19 cellular contexts compared by ENCODE assay signal in genomic region chr3:152061296-152061695, GRCh38.
"Had no signal": no experiment of that assay in that cellular context is flagged by ENCODE, and none has a peak within 500 bp of the region (broad histone marks: within the 10 kb centered on the region; RNA-seq: fewer than 3 reads in every experiment).

No MANE protein-coding gene starts in this region.

- DNase-seq: activated CD4-positive, alpha-beta T cell treated with anti-CD3 and anti-CD28 coated beads, Interleukin-2, amount 10 ng/mL, durations not matched to agents 24 days and 14 days; activated CD8-positive, alpha-beta T cell treated with anti-CD3 and anti-CD28 coated beads for 36 hours; activated naive CD4-positive, alpha-beta T cell treated with anti-CD3 and anti-CD28 coated beads for 36 hours; activated T-cell treated with anti-CD3 and anti-CD28 coated beads, Interleukin-2, amount 50 U/mL, for 4 hours; body of pancreas; effector memory CD8-positive, alpha-beta T cell; hippocampal formation; left cardiac atrium; nucleus accumbens; stimulated activated CD4-positive, alpha-beta T cell treated with anti-CD3 and anti-CD28 coated beads, Interleukin-2, amount 100 ng/mL, for 24 hours; T1000; transverse colon had no signal

- FAIRE-seq: islet of Langerhans had no signal

- H3K4me3 ChIP-seq: body of pancreas, right atrium auricular region, suprapubic skin, transverse colon had no signal

- H3K27me3 ChIP-seq: body of pancreas, right atrium auricular region, suprapubic skin, transverse colon had no signal

- H3K36me3 ChIP-seq: right atrium auricular region, suprapubic skin, transverse colon had no signal

- H3K9me3 ChIP-seq: body of pancreas, right atrium auricular region, suprapubic skin, transverse colon had no signal

- H3K9me3 Mint-ChIP-seq: activated CD8-positive, alpha-beta T cell treated with anti-CD3 and anti-CD28 coated beads for 36 hours; activated naive CD4-positive, alpha-beta T cell treated with anti-CD3 and anti-CD28 coated beads for 36 hours; effector memory CD8-positive, alpha-beta T cell; nephron; stimulated activated naive CD8-positive, alpha-beta T cell treated with anti-CD3 and anti-CD28 coated beads, Interleukin-15, Interleukin-2, amounts not matched to agents 100 ng/mL and 50 ng/mL, for 24 hours had no signal

- H3K27me3 Mint-ChIP-seq: activated CD8-positive, alpha-beta T cell treated with anti-CD3 and anti-CD28 coated beads for 36 hours; progenitor cell of endocrine pancreas; stimulated activated naive CD8-positive, alpha-beta T cell treated with anti-CD3 and anti-CD28 coated beads, Interleukin-15, Interleukin-2, amounts not matched to agents 100 ng/mL and 50 ng/mL, for 24 hours had no signal

- H3K4me1 ChIP-seq: body of pancreas, right atrium auricular region, transverse colon had no signal

- H3K27ac Mint-ChIP-seq: activated CD4-positive, alpha-beta T cell treated with anti-CD3 and anti-CD28 coated beads, Interleukin-2, amount 10 ng/mL, durations not matched to agents 24 days and 14 days; activated CD8-positive, alpha-beta T cell treated with anti-CD3 and anti-CD28 coated beads for 36 hours; activated naive CD4-positive, alpha-beta T cell treated with anti-CD3 and anti-CD28 coated beads for 36 hours; effector memory CD8-positive, alpha-beta T cell; mesothelial cell of epicardium; nephron; progenitor cell of endocrine pancreas; stimulated activated naive CD8-positive, alpha-beta T cell treated with anti-CD3 and anti-CD28 coated beads, Interleukin-15, Interleukin-2, amounts not matched to agents 100 ng/mL and 50 ng/mL, for 24 hours had no signal

- H3K27ac ChIP-seq: body of pancreas, right atrium auricular region, suprapubic skin had no signal

- H3K4me1 Mint-ChIP-seq: activated CD4-positive, alpha-beta T cell treated with anti-CD3 and anti-CD28 coated beads, Interleukin-2, amount 10 ng/mL, durations not matched to agents 24 days and 14 days had no signal

- H3K36me3 Mint-ChIP-seq: mesothelial cell of epicardium had no signal

- H3K4me3 Mint-ChIP-seq: activated CD4-positive, alpha-beta T cell treated with anti-CD3 and anti-CD28 coated beads, Interleukin-2, amount 10 ng/mL, durations not matched to agents 24 days and 14 days; activated CD8-positive, alpha-beta T cell treated with anti-CD3 and anti-CD28 coated beads for 36 hours; activated naive CD4-positive, alpha-beta T cell treated with anti-CD3 and anti-CD28 coated beads for 36 hours; activated T-cell treated with anti-CD3 and anti-CD28 coated beads, Interleukin-2, amount 50 U/mL, for 4 hours; effector memory CD8-positive, alpha-beta T cell; mesothelial cell of epicardium; nephron; stimulated activated naive CD8-positive, alpha-beta T cell treated with anti-CD3 and anti-CD28 coated beads, Interleukin-15, Interleukin-2, amounts not matched to agents 100 ng/mL and 50 ng/mL, for 24 hours had no signal
